17 cellular contexts compared by ENCODE assay signal in the genomic region with DNA sequence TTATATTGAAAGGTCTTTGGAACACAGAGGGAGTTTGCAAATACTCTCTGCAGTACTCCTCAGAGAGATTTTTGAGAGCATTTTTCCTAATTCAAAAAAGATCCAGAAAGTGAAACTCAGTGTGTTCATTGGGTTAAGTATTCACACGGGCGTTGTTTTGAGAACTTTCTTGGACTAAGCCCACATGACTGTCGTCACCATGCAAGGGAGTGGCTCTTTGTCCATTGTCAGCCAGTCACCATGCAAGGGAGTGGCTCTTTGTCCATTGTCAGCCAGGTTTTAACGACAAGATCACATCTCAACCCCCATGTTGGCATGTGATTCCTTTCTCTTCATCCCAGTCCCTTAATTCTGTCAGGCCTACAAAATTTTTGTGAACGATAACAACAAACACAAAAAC.
DNase-seq lines count a peak whose midpoint lies in the region; ATAC-seq, FAIRE-seq and TF ChIP-seq lines count a peak whose summit lies in the region.
"Had no signal": no experiment of that assay in that cellular context is flagged by ENCODE, and none has a peak within 500 bp of the region (broad histone marks: within the 10 kb centered on the region; RNA-seq: fewer than 3 reads in every experiment).

No MANE protein-coding gene starts in this region.

- H3K4me3 Mint-ChIP-seq in GM23338: no peak overlapping the region

- no peak for TF ChIP-seq POLR2A in ovary (IDR thresholded peaks at IDR 0.05)

- intact Hi-C loops in ovary (cut with DNase I) (no loop called here), tibial artery (cut with DNase I; ENCODE audit: low total_unique reads) (loop anchor here (10.0 kb wide), 2 partner anchors 73 to 523 kb away; no protein-coding TSS in a partner anchor)

- no peaks in the 10 kb centered on the region for H3F3A ChIP-seq in GM23338 (replicated peaks; ENCODE audit: low read depth)

- H3K4me3 ChIP-seq in GM23338 (no peak overlapping the region), cardiac fibroblast (replicated peaks in 1 of 2; ENCODE audit: low read depth in 2 of 2, low read length in 2 of 2) (no peak overlapping the region), keratinocyte (ENCODE audit: control insufficient read depth in 2 of 3, extremely low read depth in 1 of 3, insufficient read depth in 2 of 3, low read depth in 1 of 3, low read length in 3 of 3) (peak overlapping the region in 1 of 3 experiments; percentile 44), subcutaneous abdominal adipose tissue (ENCODE audit: low read depth in 1 of 5, low read length in 5 of 5) (peak overlapping the region in 3 of 5 donors; percentile 28 to 46 (median 35)), ovary (no peak overlapping the region), tibial artery (no peak overlapping the region)

- H3K4me2 ChIP-seq in GM23338 (no peak overlapping the region), keratinocyte (ENCODE audit: control insufficient read depth, extremely low read depth, insufficient read depth, low read depth, low read length) (peak overlapping the region; percentile 30)
- H3K4me2 ChIP-seq: KMS-11 had no signal

- H3K27me3 Mint-ChIP-seq in GM23338 (ENCODE audit: insufficient read depth, low read depth, poor library complexity): peaks cover 8% of the 10 kb centered on the region

- TF ChIP-seq CTCF in GM23338 (conservative IDR thresholded peaks at IDR 0.05; ENCODE audit: low read depth in 2 of 2): no peak
- no peak for TF ChIP-seq CTCF in cardiac fibroblast (IDR thresholded peaks at IDR 0.05; ENCODE audit: low read depth, low read length)
- no peak for TF ChIP-seq CTCF in keratinocyte (optimal IDR thresholded peaks at IDR 0.05 in 1 of 3, IDR thresholded peaks at IDR 0.05 in 1 of 3, conservative IDR thresholded peaks at IDR 0.05 in 1 of 3; ENCODE audit: extremely low read depth in 1 of 3, insufficient read depth in 2 of 3, low read length in 3 of 3)
- TF ChIP-seq CTCF in ovary (IDR thresholded peaks at IDR 0.05): no peak
- no peak for TF ChIP-seq CTCF in tibial artery (IDR thresholded peaks at IDR 0.05)

- no peaks in the 10 kb centered on the region for H3K27me3 ChIP-seq in GM23338 (ENCODE audit: insufficient read depth)
- H3K27me3 ChIP-seq in keratinocyte (ENCODE audit: control insufficient read depth, extremely low read depth, insufficient read depth, low read length): peaks cover 3% of the 10 kb centered on the region
- H3K27me3 ChIP-seq in subcutaneous abdominal adipose tissue (ENCODE audit: control insufficient read depth in 5 of 5, insufficient read depth in 4 of 5, low read length in 5 of 5): peaks cover 0 to 3% (median 0%) of the 10 kb centered on the region in 5 donors
- no peaks in the 10 kb centered on the region for H3K27me3 ChIP-seq in ovary
- peaks cover 0 to 4% of the 10 kb centered on the region in 2 donors for H3K27me3 ChIP-seq in tibial artery

- H4K20me1 ChIP-seq in GM23338 (replicated peaks; ENCODE audit: insufficient read depth): no peaks in the 10 kb centered on the region
- no peaks in the 10 kb centered on the region for H4K20me1 ChIP-seq in keratinocyte (ENCODE audit: control insufficient read depth, extremely low read depth, insufficient read depth, low read length)

- no peak for TF ChIP-seq EP300 in ovary (IDR thresholded peaks at IDR 0.05)

- H3K9ac ChIP-seq in keratinocyte (ENCODE audit: control insufficient read depth, extremely low read depth, insufficient read depth, low read length): peak overlapping the region; percentile 26
- no peak overlapping the region for H3K9ac ChIP-seq in subcutaneous abdominal adipose tissue (ENCODE audit: low read length in 5 of 5)
- H3K9ac ChIP-seq: KMS-11 had no signal

- H3K36me3 Mint-ChIP-seq in GM23338 (ENCODE audit: low read depth): peaks cover 21% of the 10 kb centered on the region

- FAIRE-seq in keratinocyte (lab: Jason Lieb, UNC): peak; percentile 78

- DNase-seq in GM23338 (ENCODE audit: low spot score): no peak
- peak; percentile 9 to 14 for DNase-seq in cardiac fibroblast (ENCODE audit: low read depth in 2 of 2)
- no peak for DNase-seq in keratinocyte (ENCODE audit: low read depth, low spot score)
- DNase-seq in ovary: no peak
- DNase-seq in RKO (ENCODE audit: low spot score): no peak
- no peak for DNase-seq in tibial artery
- DNase-seq in activated T-cell treated with anti-CD3 and anti-CD28 coated beads for 4 hours: no peak
- DNase-seq: activated T-cell treated with anti-CD3 and anti-CD28 coated beads, Interleukin-2, amount 50 U/mL, for 48 hours; erythroblast; NCI-H1417 treated with DMSO at 0.1 percent for 48 hours; NCI-H226; occipital lobe; OCI-M1; stimulated activated naive CD4-positive, alpha-beta T cell had no signal

- no peak for ATAC-seq in GM23338

- H3K4me1 ChIP-seq in GM23338 (ENCODE audit: insufficient read depth) (no peaks in the 10 kb centered on the region), keratinocyte (ENCODE audit: control insufficient read depth, extremely low read depth, insufficient read depth, low read length) (no peaks in the 10 kb centered on the region), subcutaneous abdominal adipose tissue (ENCODE audit: control insufficient read depth in 5 of 5, insufficient read depth in 5 of 5, low read length in 5 of 5) (peaks cover 0 to 9% (median 8%) of the 10 kb centered on the region in 5 donors), ovary (ENCODE audit: insufficient read depth) (peaks cover 2% of the 10 kb centered on the region), tibial artery (no peaks in the 10 kb centered on the region)

- H3K79me2 ChIP-seq in GM23338 (replicated peaks; ENCODE audit: insufficient read depth) (no peaks in the 10 kb centered on the region), keratinocyte (ENCODE audit: control insufficient read depth, insufficient read depth, low read length) (no peaks in the 10 kb centered on the region)

- no peaks in the 10 kb centered on the region for H3K9me2 ChIP-seq in GM23338 (ENCODE audit: insufficient read depth)

- H2AFZ ChIP-seq in GM23338: 0 out of 2 replicates have a peak overlapping the region, but pooled peaks have one; percentile 23
- H2AFZ ChIP-seq in keratinocyte (ENCODE audit: control insufficient read depth, low read length): peak overlapping the region; percentile 34

- no peak overlapping the region for H3K27ac Mint-ChIP-seq in GM23338

- 34 to 38% (median 37%) methylated on average over 5 of the region's 5 CpGs for WGBS in ovary, 3 donors

- H3K9me1 ChIP-seq in keratinocyte (ENCODE audit: control insufficient read depth, extremely low read depth, insufficient read depth, low read length): no peaks in the 10 kb centered on the region

- dilution Hi-C loops in keratinocyte (cut with MboI; ENCODE audit: extremely low pct_ligation_motif_present, low sequenced_read_pairs): no loop called here

- H3K36me3 ChIP-seq in GM23338 (ENCODE audit: insufficient read depth) (peaks cover 3% of the 10 kb centered on the region; the same call in 1 of the 2 replicates), keratinocyte (ENCODE audit: control insufficient read depth in 2 of 2, extremely low read depth in 1 of 2, insufficient read depth in 2 of 2, low read length in 2 of 2) (no peaks in the 10 kb centered on the region), subcutaneous abdominal adipose tissue (ENCODE audit: control insufficient read depth in 5 of 5, insufficient read depth in 5 of 5, low read length in 5 of 5) (no peaks in the 10 kb centered on the region), ovary (no peaks in the 10 kb centered on the region), tibial artery (no peaks in the 10 kb centered on the region)

- peaks cover 24% of the 10 kb centered on the region for H3K9me3 Mint-ChIP-seq in GM23338

- peaks cover 2% of the 10 kb centered on the region; the same call in 2 of the 3 replicates for H3K4me1 Mint-ChIP-seq in GM23338

- no peaks in the 10 kb centered on the region for H3K9me3 ChIP-seq in keratinocyte (ENCODE audit: control insufficient read depth, low read depth, low read length)
- H3K9me3 ChIP-seq in subcutaneous abdominal adipose tissue (ENCODE audit: control insufficient read depth in 5 of 5, low read length in 5 of 5): no peaks in the 10 kb centered on the region
- H3K9me3 ChIP-seq in ovary: no peaks in the 10 kb centered on the region
- H3K9me3 ChIP-seq in tibial artery: no peaks in the 10 kb centered on the region

- H3K27ac ChIP-seq in GM23338 (ENCODE audit: low read depth) (no peak overlapping the region), keratinocyte (ENCODE audit: control insufficient read depth, insufficient read depth, low read length) (peak overlapping the region; percentile 1), subcutaneous abdominal adipose tissue (ENCODE audit: low read depth, low read length) (peak overlapping the region; percentile 55), ovary (no peak overlapping the region), tibial artery (no peak overlapping the region)
- H3K27ac ChIP-seq: HL-60, KMS-11 had no signal

TF ChIP-seq in GM23338, 12 proteins besides CTCF, POLR2A, EP300 and RAD21 (continues in another document):
- no peak for TF ChIP-seq REST (IDR thresholded peaks at IDR 0.05; ENCODE audit: unreplicated experiment)
- TF ChIP-seq EZH2phosphoT487 (IDR thresholded peaks at IDR 0.05; ENCODE audit: unreplicated experiment): no peak

Comparison
In these comparisons a context has a peak if more than half of its experiments do, and no peak if none do; other contexts are left out.
1. DNase-seq: peak in cardiac fibroblast (2 of 2); none in GM23338 (single experiment), keratinocyte (single experiment), ovary (0 of 5), RKO (single experiment), tibial artery (0 of 2) and activated T-cell treated with anti-CD3 and anti-CD28 coated beads for 4 hours (single experiment).
2. H3K27ac ChIP-seq: peak in keratinocyte (single experiment) and subcutaneous abdominal adipose tissue (single experiment); none in GM23338 (single experiment), ovary (0 of 2) and tibial artery (0 of 2).
3. H3K4me3 ChIP-seq: peak in subcutaneous abdominal adipose tissue (3 of 5); none in GM23338 (single experiment), cardiac fibroblast (0 of 2), ovary (single experiment) and tibial artery (0 of 2).